In the genomic region with DNA sequence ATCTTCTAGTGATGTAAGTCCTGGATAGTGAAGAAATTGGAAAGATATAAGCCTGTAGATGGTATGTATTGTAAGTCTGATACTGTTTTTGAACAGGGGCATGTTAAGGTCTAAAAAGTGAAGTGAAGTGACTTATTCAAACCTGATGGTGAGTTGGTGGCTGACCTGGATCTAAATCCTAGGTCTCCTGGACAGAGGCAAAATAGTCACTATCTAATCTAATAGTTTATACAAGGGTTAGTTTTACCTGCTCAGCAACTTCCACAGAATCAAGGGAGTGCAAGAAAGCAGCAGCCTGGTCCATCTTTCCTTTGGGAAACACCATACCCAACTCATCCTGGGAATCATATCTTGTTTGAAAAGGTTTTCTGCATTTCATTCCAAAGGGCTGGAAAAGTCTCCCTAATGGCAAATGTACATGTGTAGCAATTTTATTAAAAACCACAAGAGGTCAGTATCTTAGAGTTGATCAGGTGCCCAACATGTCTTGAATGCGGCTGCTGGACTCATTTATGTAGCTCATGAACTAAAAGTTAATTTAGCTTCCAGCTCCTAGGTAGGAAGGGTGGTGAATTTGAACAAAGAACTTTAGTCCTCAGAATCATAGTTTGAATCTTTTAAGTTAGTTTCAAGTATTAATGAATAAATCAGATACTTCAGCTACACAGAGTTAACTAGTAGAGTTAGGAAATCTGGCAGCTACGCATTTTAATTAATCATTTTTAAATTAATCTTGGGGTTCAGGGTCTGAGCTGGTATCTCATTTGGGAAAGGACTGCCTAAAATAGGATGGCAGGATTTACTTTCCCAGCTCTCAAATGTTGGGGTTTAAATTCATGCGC, we compare ENCODE assay signal across 8 cellular contexts. TPM values are rescaled to one million over a fixed set of nuclear protein-coding genes. Genes with fewer than 3 reads are reported as not detected.
DNase-seq lines count a peak whose midpoint lies in the region; ATAC-seq and TF ChIP-seq lines count a peak whose summit lies in the region.

No MANE protein-coding gene starts in this region.

- no peak overlapping the region for H3K27ac ChIP-seq in A673 (ENCODE audit: low read depth, low read length, poor library complexity, severe bottlenecking)

- ATAC-seq in GM18498 (IDR thresholded peaks at IDR 0.05; ENCODE audit: unreplicated experiment) = peak; percentile 11
- ATAC-seq in GM19324 (IDR thresholded peaks at IDR 0.05; ENCODE audit: low FRiP score, unreplicated experiment) = no peak
- no peak for ATAC-seq in HG02588 (IDR thresholded peaks at IDR 0.05; ENCODE audit: unreplicated experiment)

- no peak overlapping the region for H3K4me3 ChIP-seq in A673 (ENCODE audit: low read depth, low read length, poor library complexity, severe bottlenecking)

- peak; percentile 65 for TF ChIP-seq CTCF in A673 (conservative IDR thresholded peaks at IDR 0.05; ENCODE audit: low read depth, low read length)

- no TSS peak for BruUV-seq in A673 (replicated peaks; lab: Mats Ljungman, UMichigan)

- DNase-seq in A673 (ENCODE audit: low spot score) (peak; percentile 49), NCI-H69 (lab: John Stamatoyannopoulos, UW) (peak; percentile 53), dermis blood vessel endothelial cell (peak; percentile 66), myocyte (ENCODE audit: low read depth) (peak; percentile 39), NCI-H128 (lab: John Stamatoyannopoulos, UW; ENCODE audit: unreplicated experiment) (no peak)

- CTCF ChIA-PET in A673 (lab: Charles Lee) = interaction anchor here (0.7 to 1.0 kb wide), 2 partner anchors 64 to 148 kb away, joined by 3 to 4 read pairs; partner anchors contain the start of gene NADK2

- POLR2A ChIA-PET in A673 (lab: Charles Lee; ENCODE audit: low non-redundant PET) = no interaction called here

- no peaks in the 10 kb centered on the region for H3K27me3 ChIP-seq in A673 (replicated peaks; ENCODE audit: insufficient read depth, low read depth, low read length, poor library complexity)

- intact Hi-C loops in A673 (cut with micrococcal nuclease; ENCODE audit: unreplicated experiment) = loop anchor here (2.0 to 5.0 kb wide), 2 partner anchors 127 to 224 kb away; no protein-coding TSS in a partner anchor

- no peaks in the 10 kb centered on the region for H3K9me3 ChIP-seq in A673 (ENCODE audit: low read depth, low read length, poor library complexity, severe bottlenecking)

- H3K36me3 ChIP-seq in A673 (ENCODE audit: insufficient read depth, low read length, poor library complexity, severe bottlenecking) = peaks cover 99% of the 10 kb centered on the region

- peaks cover 7% of the 10 kb centered on the region for H3K4me1 ChIP-seq in A673 (ENCODE audit: insufficient read depth, low read length, poor library complexity, severe bottlenecking)

RNA-seq across cellular contexts. Expression of gene SKP2, which starts 26.0 kb away (rescaled TPM):
- total RNA-seq in A673 (2021) (133 and 154 TPM in 2 replicates), dermis blood vessel endothelial cell (32.3 and 51.9 TPM in 2 replicates), myocyte (34.4 and 56.2 TPM in 2 replicates)
- polyA plus RNA-seq in myocyte (2012) = 14.6 TPM

RNA-seq across cellular contexts. Expression of gene LMBRD2, which starts 26.2 kb away (rescaled TPM):
- total RNA-seq in A673 (2021) (6.4 and 8.4 TPM in 2 replicates), dermis blood vessel endothelial cell (8.8 and 13.1 TPM in 2 replicates), myocyte (47.3 and 61.7 TPM in 2 replicates)
- 7.0 TPM for polyA plus RNA-seq in myocyte (2012)
